In genomic region chr15:77033729-77034619, GRCh38 we compare ENCODE assay signal across 11 cellular contexts. TPM values are rescaled to one million over a fixed set of nuclear protein-coding genes. Genes with fewer than 3 reads are reported as not detected.
A peak's percentile ranks its signal among the peaks of the same experiment; 100 is the strongest.
DNase-seq lines count a peak whose midpoint lies in the region; ATAC-seq and TF ChIP-seq lines count a peak whose summit lies in the region.
"Had no signal": no experiment of that assay in that cellular context is flagged by ENCODE, and none has a peak within 500 bp of the region (broad histone marks: within the 10 kb centered on the region; RNA-seq: fewer than 3 reads in every experiment).

No MANE protein-coding gene starts in this region.

- no peak overlapping the region for H3K4me3 Mint-ChIP-seq in mesothelial cell of epicardium

- no peaks in the 10 kb centered on the region for H3K27me3 Mint-ChIP-seq in mesothelial cell of epicardium (ENCODE audit: low read depth)

- H3K27me3 ChIP-seq in upper lobe of right lung, result no peaks in the 10 kb centered on the region

- peak overlapping the region; percentile 25 for H3K27ac Mint-ChIP-seq in mesothelial cell of epicardium

- ATAC-seq in upper lobe of right lung (no peak), HG02973 (IDR thresholded peaks at IDR 0.05; ENCODE audit: unreplicated experiment) (no peak)

- DNase-seq in stimulated activated CD4-positive, alpha-beta T cell treated with anti-CD3 and anti-CD28 coated beads, Interleukin-15, amount 100 ng/mL, for 24 hours, result peak; percentile 2
- no peak for DNase-seq in stimulated activated CD4-positive, alpha-beta T cell treated with anti-CD3 and anti-CD28 coated beads, Interleukin-4, amount 100 ng/mL, for 1 hour
- DNase-seq in amniotic epithelial cell (ENCODE audit: low read depth) (peak; percentile 36), mesothelial cell of epicardium (ENCODE audit: low spot score in 2 of 2, unreplicated experiment in 2 of 2) (peak in 1 of 2 experiments; percentile 13), upper lobe of right lung (peak; percentile 62), NCI-H2196 treated with DMSO at 0.1 percent for 48 hours (lab: John Stamatoyannopoulos, UW; ENCODE audit: unreplicated experiment) (no peak), kidney glomerular epithelial cell (lab: John Stamatoyannopoulos, UW) (no peak)
- DNase-seq: activated gamma-delta T cell treated with Interleukin-2 at 50 U/mL for 16 hours, NCI-H526 treated with DMSO at 0.1 percent for 48 hours had no signal

- intact Hi-C loops in upper lobe of right lung (cut with DNase I), result loop anchor here (10.0 kb wide), 1 partner anchor 511 kb away; no protein-coding TSS in a partner anchor

- H3K4me3 ChIP-seq in upper lobe of right lung, result no peak overlapping the region

- H3K36me3 Mint-ChIP-seq in mesothelial cell of epicardium, result peaks cover 14% of the 10 kb centered on the region

- H3K27ac ChIP-seq in upper lobe of right lung, result no peak overlapping the region
- H3K27ac ChIP-seq: C4-2B had no signal

- H3K9me3 Mint-ChIP-seq in mesothelial cell of epicardium, result no peaks in the 10 kb centered on the region

- no peaks in the 10 kb centered on the region for H3K9me3 ChIP-seq in upper lobe of right lung

- peaks cover 2% of the 10 kb centered on the region for H3K4me1 Mint-ChIP-seq in mesothelial cell of epicardium

- TF ChIP-seq CTCF in mesothelial cell of epicardium (IDR thresholded peaks at IDR 0.05; ENCODE audit: unreplicated experiment), result no peak
- TF ChIP-seq CTCF in upper lobe of right lung (IDR thresholded peaks at IDR 0.05), result no peak

- no peaks in the 10 kb centered on the region for H3K4me1 ChIP-seq in upper lobe of right lung

- peaks cover 9% of the 10 kb centered on the region for H3K36me3 ChIP-seq in upper lobe of right lung

RNA-seq across cellular contexts. Expression of gene TSPAN3, which starts 36.9 kb away (rescaled TPM):
- 301 to 312 TPM (median 307 TPM) in 3 replicates for total RNA-seq in mesothelial cell of epicardium
- total RNA-seq in upper lobe of right lung, result 359 TPM

RNA-seq across cellular contexts. Expression of gene PSTPIP1, which starts 39.0 kb away (rescaled TPM):
- total RNA-seq in mesothelial cell of epicardium (0.59 TPM in 1 of 3 replicates, not detected in the others), upper lobe of right lung (16.0 TPM)

Comparison
In these comparisons a context has a peak if more than half of its experiments do, and no peak if none do; other contexts are left out.
1. DNase-seq: peak in stimulated activated CD4-positive, alpha-beta T cell treated with anti-CD3 and anti-CD28 coated beads, Interleukin-15, amount 100 ng/mL, for 24 hours (single experiment), amniotic epithelial cell (single experiment) and upper lobe of right lung (single experiment); none in stimulated activated CD4-positive, alpha-beta T cell treated with anti-CD3 and anti-CD28 coated beads, Interleukin-4, amount 100 ng/mL, for 1 hour (single experiment), NCI-H2196 treated with DMSO at 0.1 percent for 48 hours (single experiment) and kidney glomerular epithelial cell (single experiment).
2. RNA of gene PSTPIP1, which starts 39.0 kb away (total RNA-seq): 16.0 TPM in upper lobe of right lung (single experiment); 0.59 TPM in mesothelial cell of epicardium; every median in the first group is over 10 times any median in the second.